In genomic region chr15:76057332-76058000, GRCh38 we compare ENCODE assay signal across 8 cellular contexts. TPM values are rescaled to one million over a fixed set of nuclear protein-coding genes. Genes with fewer than 3 reads are reported as not detected.
DNase-seq lines count a peak whose midpoint lies in the region; ATAC-seq and TF ChIP-seq lines count a peak whose summit lies in the region.

No MANE protein-coding gene starts in this region.

- H3K9me3 ChIP-seq in SK-N-SH, result no peaks in the 10 kb centered on the region

- no peaks in the 10 kb centered on the region for H3K9me3 Mint-ChIP-seq in progenitor cell of endocrine pancreas (ENCODE audit: low read depth)

- no peaks in the 10 kb centered on the region for H3K9me2 ChIP-seq in SK-N-SH

- peak; percentile 59 for DNase-seq in SK-N-SH
- peak; percentile 48 for DNase-seq in MV-4-11 (lab: John Stamatoyannopoulos, UW)
- DNase-seq in activated CD4-positive, alpha-beta T cell treated with anti-CD3 and anti-CD28 coated beads, Interleukin-2, amount 50 U/mL, for 48 hours, result peak; percentile 36 to 50
- peak; percentile 50 for DNase-seq in fibroblast of mammary gland (ENCODE audit: low read depth)
- peak; percentile 17 for DNase-seq in progenitor cell of endocrine pancreas (ENCODE audit: low spot score, unreplicated experiment)
- DNase-seq in H4 (ENCODE audit: low spot score), result no peak

- H4K20me1 ChIP-seq in SK-N-SH (ENCODE audit: insufficient read depth), result no peaks in the 10 kb centered on the region

- ATAC-seq in SK-N-SH treated with all-trans-retinoic acid at 6 μM for 48 hours (no peak; the same call in 2 of the 3 replicates), GM21786 (IDR thresholded peaks at IDR 0.05; ENCODE audit: unreplicated experiment) (peak; percentile 32)

- H3K4me3 ChIP-seq in SK-N-SH (ENCODE audit: low read depth in 2 of 2, low read length in 1 of 2), result peak overlapping the region in 1 of 2 experiments; percentile 55; a peak in 1 of 4 replicates
- no peak overlapping the region for H3K4me3 ChIP-seq in fibroblast of mammary gland (ENCODE audit: control insufficient read depth, low read depth, low read length)

- peak; percentile 68 for TF ChIP-seq RAD21 in SK-N-SH (IDR thresholded peaks at IDR 0.05; ENCODE audit: low read length)

- peaks cover 5 to 11% of the 10 kb centered on the region in 2 experiments; a peak in 3 of 4 replicates for H3K4me1 ChIP-seq in SK-N-SH (ENCODE audit: control insufficient read depth in 1 of 2, insufficient read depth in 2 of 2, low read depth in 1 of 2, low read length in 1 of 2)

- H3K79me2 ChIP-seq in SK-N-SH (ENCODE audit: insufficient read depth), result no peaks in the 10 kb centered on the region

- no peaks in the 10 kb centered on the region for H3K36me3 Mint-ChIP-seq in progenitor cell of endocrine pancreas (ENCODE audit: insufficient read depth)

- H3K36me3 ChIP-seq in SK-N-SH (replicated peaks in 1 of 2; ENCODE audit: control insufficient read depth in 1 of 2, insufficient read depth in 2 of 2, low read length in 1 of 2), result no peaks in the 10 kb centered on the region

- H3K27ac ChIP-seq in SK-N-SH (ENCODE audit: low read depth in 2 of 2, low read length in 1 of 2), result no peak overlapping the region

- H3F3A ChIP-seq in SK-N-SH (replicated peaks; ENCODE audit: insufficient read depth), result no peaks in the 10 kb centered on the region

- TF ChIP-seq CTCF in SK-N-SH (IDR thresholded peaks at IDR 0.05) (peak; percentile 81), fibroblast of mammary gland (conservative IDR thresholded peaks at IDR 0.05; ENCODE audit: control insufficient read depth, insufficient read depth, low read depth, low read length) (peak; percentile 81), progenitor cell of endocrine pancreas (IDR thresholded peaks at IDR 0.05; ENCODE audit: unreplicated experiment) (peak; percentile 87)

- peaks cover 33% of the 10 kb centered on the region for H3K27me3 Mint-ChIP-seq in progenitor cell of endocrine pancreas

- CTCF ChIA-PET in SK-N-SH (lab: Yijun Ruan, JAX), result interaction anchor here (0.7 to 12.0 kb wide), 29 partner anchors 10 to 994 kb away, joined by 3 to 322 read pairs (median 4); partner anchors contain the start of gene NRG4

- no peak overlapping the region for H3K9ac ChIP-seq in SK-N-SH

- POLR2A ChIA-PET in SK-N-SH (lab: Yijun Ruan, JAX), result no interaction called here

- no peak overlapping the region for H3K4me3 Mint-ChIP-seq in progenitor cell of endocrine pancreas (ENCODE audit: low read depth)

- no peak for TF ChIP-seq EP300 in SK-N-SH (IDR thresholded peaks at IDR 0.05; ENCODE audit: borderline replicate concordance in 1 of 2, low read depth in 1 of 2, low read length in 1 of 2)

- WGBS in SK-N-SH (ENCODE audit: low lambda C conversion rate), result 2% methylated on average over 7 of the region's 7 CpGs

- H3K4me2 ChIP-seq in SK-N-SH, result peak overlapping the region; percentile 68

- H2AFZ ChIP-seq in SK-N-SH (ENCODE audit: low read depth), result peak overlapping the region; percentile 91

- H3K27ac Mint-ChIP-seq in progenitor cell of endocrine pancreas, result no peak overlapping the region

- peaks cover 31% of the 10 kb centered on the region for H3K27me3 ChIP-seq in SK-N-SH (ENCODE audit: insufficient read depth)

- H3K4me1 Mint-ChIP-seq in progenitor cell of endocrine pancreas (ENCODE audit: low read depth), result peaks cover 9% of the 10 kb centered on the region

TF ChIP-seq in SK-N-SH, 30 proteins besides CTCF, POLR2A, EP300 and RAD21:
- TF ChIP-seq GATA2 (CRISPR knock-in tag; IDR thresholded peaks at IDR 0.05) (no peak), SMC3 (IDR thresholded peaks at IDR 0.05; ENCODE audit: low read depth, low read length) (peak; percentile 65), JUND (IDR thresholded peaks at IDR 0.05) (no peak)

TF ChIP-seq in SK-N-SH treated with all-trans-retinoic acid at 6 μM for 48 hours, 23 proteins besides CTCF, POLR2A, EP300 and RAD21:
- TF ChIP-seq CSDC2 (CRISPR knock-in tag; IDR thresholded peaks at IDR 0.05), result no peak
- TF ChIP-seq, protein P1, sequence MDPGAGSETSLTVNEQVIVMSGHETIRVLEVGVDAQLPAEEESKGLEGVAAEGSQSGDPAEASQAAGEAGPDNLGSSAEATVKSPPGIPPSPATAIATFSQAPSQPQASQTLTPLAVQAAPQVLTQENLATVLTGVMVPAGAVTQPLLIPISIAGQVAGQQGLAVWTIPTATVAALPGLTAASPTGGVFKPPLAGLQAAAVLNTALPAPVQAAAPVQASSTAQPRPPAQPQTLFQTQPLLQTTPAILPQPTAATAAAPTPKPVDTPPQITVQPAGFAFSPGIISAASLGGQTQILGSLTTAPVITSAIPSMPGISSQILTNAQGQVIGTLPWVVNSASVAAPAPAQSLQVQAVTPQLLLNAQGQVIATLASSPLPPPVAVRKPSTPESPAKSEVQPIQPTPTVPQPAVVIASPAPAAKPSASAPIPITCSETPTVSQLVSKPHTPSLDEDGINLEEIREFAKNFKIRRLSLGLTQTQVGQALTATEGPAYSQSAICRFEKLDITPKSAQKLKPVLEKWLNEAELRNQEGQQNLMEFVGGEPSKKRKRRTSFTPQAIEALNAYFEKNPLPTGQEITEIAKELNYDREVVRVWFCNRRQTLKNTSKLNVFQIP (CRISPR knock-in tag; IDR thresholded peaks at IDR 0.05; ENCODE audit: borderline replicate concordance, low read depth), result no peak
- TF ChIP-seq ARNTL (CRISPR knock-in tag; IDR thresholded peaks at IDR 0.05; ENCODE audit: borderline replicate concordance, low read depth), result no peak
- TF ChIP-seq OSR1 (CRISPR knock-in tag; IDR thresholded peaks at IDR 0.05), result no peak
- TF ChIP-seq ISL1 (CRISPR knock-in tag; IDR thresholded peaks at IDR 0.05), result no peak
- TF ChIP-seq TOX (CRISPR knock-in tag; IDR thresholded peaks at IDR 0.05; ENCODE audit: borderline replicate concordance), result no peak
- TF ChIP-seq, protein P2, sequence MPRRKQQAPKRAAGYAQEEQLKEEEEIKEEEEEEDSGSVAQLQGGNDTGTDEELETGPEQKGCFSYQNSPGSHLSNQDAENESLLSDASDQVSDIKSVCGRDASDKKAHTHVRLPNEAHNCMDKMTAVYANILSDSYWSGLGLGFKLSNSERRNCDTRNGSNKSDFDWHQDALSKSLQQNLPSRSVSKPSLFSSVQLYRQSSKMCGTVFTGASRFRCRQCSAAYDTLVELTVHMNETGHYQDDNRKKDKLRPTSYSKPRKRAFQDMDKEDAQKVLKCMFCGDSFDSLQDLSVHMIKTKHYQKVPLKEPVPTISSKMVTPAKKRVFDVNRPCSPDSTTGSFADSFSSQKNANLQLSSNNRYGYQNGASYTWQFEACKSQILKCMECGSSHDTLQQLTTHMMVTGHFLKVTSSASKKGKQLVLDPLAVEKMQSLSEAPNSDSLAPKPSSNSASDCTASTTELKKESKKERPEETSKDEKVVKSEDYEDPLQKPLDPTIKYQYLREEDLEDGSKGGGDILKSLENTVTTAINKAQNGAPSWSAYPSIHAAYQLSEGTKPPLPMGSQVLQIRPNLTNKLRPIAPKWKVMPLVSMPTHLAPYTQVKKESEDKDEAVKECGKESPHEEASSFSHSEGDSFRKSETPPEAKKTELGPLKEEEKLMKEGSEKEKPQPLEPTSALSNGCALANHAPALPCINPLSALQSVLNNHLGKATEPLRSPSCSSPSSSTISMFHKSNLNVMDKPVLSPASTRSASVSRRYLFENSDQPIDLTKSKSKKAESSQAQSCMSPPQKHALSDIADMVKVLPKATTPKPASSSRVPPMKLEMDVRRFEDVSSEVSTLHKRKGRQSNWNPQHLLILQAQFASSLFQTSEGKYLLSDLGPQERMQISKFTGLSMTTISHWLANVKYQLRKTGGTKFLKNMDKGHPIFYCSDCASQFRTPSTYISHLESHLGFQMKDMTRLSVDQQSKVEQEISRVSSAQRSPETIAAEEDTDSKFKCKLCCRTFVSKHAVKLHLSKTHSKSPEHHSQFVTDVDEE (CRISPR knock-in tag; IDR thresholded peaks at IDR 0.05), result no peak
- no peak for TF ChIP-seq PPARA (CRISPR knock-in tag; IDR thresholded peaks at IDR 0.05; ENCODE audit: borderline replicate concordance)
- TF ChIP-seq ZNF8 (CRISPR knock-in tag; IDR thresholded peaks at IDR 0.05), result no peak
- TF ChIP-seq BACH2 (CRISPR knock-in tag; IDR thresholded peaks at IDR 0.05; ENCODE audit: borderline replicate concordance), result no peak
- TF ChIP-seq, protein P3, sequence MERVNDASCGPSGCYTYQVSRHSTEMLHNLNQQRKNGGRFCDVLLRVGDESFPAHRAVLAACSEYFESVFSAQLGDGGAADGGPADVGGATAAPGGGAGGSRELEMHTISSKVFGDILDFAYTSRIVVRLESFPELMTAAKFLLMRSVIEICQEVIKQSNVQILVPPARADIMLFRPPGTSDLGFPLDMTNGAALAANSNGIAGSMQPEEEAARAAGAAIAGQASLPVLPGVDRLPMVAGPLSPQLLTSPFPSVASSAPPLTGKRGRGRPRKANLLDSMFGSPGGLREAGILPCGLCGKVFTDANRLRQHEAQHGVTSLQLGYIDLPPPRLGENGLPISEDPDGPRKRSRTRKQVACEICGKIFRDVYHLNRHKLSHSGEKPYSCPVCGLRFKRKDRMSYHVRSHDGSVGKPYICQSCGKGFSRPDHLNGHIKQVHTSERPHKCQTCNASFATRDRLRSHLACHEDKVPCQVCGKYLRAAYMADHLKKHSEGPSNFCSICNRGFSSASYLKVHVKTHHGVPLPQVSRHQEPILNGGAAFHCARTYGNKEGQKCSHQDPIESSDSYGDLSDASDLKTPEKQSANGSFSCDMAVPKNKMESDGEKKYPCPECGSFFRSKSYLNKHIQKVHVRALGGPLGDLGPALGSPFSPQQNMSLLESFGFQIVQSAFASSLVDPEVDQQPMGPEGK (CRISPR knock-in tag; IDR thresholded peaks at IDR 0.05; ENCODE audit: borderline replicate concordance), result no peak
- no peak for TF ChIP-seq RARB (CRISPR knock-in tag; IDR thresholded peaks at IDR 0.05)
- TF ChIP-seq GLIS3 (CRISPR knock-in tag; IDR thresholded peaks at IDR 0.05), result no peak
- no peak for TF ChIP-seq ZFP3 (CRISPR knock-in tag; IDR thresholded peaks at IDR 0.05)
- TF ChIP-seq SNAI2 (CRISPR knock-in tag; IDR thresholded peaks at IDR 0.05), result no peak
- no peak for TF ChIP-seq ZC3H10 (CRISPR knock-in tag; IDR thresholded peaks at IDR 0.05)

RNA-seq across cellular contexts. Expression of gene TMEM266, which starts 2.3 kb away (rescaled TPM):
- 0.05 and 0.07 TPM in 2 replicates for polyA plus RNA-seq in SK-N-SH (2012; rRNA removed)
- polyA plus RNA-seq in SK-N-SH (2012; cell fraction: cytosol; rRNA removed), result 0.04 and 0.09 TPM in 2 replicates
- polyA plus RNA-seq in SK-N-SH (2012; cell fraction: nucleus; rRNA removed), result 0.07 and 0.18 TPM in 2 replicates
- total RNA-seq in progenitor cell of endocrine pancreas, result 0.50 and 0.82 TPM in 2 replicates
- 0.19 and 0.29 TPM in 2 replicates for total RNA-seq in H4 (2014; rRNA removed; shearing (Covaris generic))

RNA-seq across cellular contexts. Expression of gene NRG4, which starts 45.2 kb away (rescaled TPM):
- not detected in 2 replicates for polyA plus RNA-seq in SK-N-SH (2012; rRNA removed)
- 0.09 TPM in 1 of 2 replicates, not detected in the other for polyA plus RNA-seq in SK-N-SH (2012; cell fraction: cytosol; rRNA removed)
- 0.04 and 0.13 TPM in 2 replicates for polyA plus RNA-seq in SK-N-SH (2012; cell fraction: nucleus; rRNA removed)
- 1.0 and 3.0 TPM in 2 replicates for total RNA-seq in progenitor cell of endocrine pancreas
- total RNA-seq in H4 (2014; rRNA removed; shearing (Covaris generic)), result 7.8 and 13.9 TPM in 2 replicates
